ENCODE assay signal across 1 cellular context in the genomic region with DNA sequence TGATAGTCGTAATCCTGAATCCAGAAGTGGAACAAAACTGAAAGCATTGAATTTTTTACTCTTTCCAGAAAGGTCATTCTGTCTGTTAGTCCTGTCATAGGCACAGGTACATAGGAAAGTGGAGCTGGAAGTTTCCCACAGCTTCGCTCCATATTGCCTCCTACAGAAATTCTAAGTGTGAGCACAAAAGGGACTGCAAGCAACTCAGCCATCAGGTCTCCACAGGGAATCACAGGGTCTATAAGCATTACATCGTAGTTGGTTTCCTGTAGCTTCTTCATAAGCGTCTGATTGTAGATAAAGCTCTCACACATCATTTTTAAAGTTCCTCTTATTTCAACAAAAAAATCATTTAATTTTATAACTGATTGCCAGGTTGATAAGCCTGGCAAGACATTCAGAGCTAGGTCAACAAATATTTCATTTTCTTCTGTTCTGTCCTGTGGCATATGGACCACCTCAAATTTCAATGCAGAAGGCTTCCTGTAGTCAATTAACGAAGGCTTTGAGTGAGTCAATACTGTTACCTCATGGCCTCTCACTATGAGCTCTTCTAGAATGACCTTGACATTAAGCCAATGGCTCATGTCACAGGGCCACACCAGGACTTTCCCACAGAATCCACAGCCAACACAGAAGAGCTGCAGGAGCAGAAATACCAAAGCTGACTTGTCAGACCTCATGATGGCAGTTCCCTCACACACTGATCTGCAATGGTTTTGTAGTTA.
TF ChIP-seq lines count a peak whose summit lies in the region.

UGT2A3 (minus strand) TSS at position 727 of the 728 bp plus-strand sequence; CDS start at position 683, 44 bp downstream.

TF ChIP-seq in HepG2, 621 proteins besides CTCF, POLR2A, EP300 and RAD21 (continued from another document and continues in another):
- TF ChIP-seq EHMT2 (IDR thresholded peaks at IDR 0.05; ENCODE audit: borderline replicate concordance, low read depth, low read length), result peak; percentile 23; the same call in 1 of the 2 replicates
- no peak; the same call in 1 of the 2 replicates for TF ChIP-seq SOX13 (IDR thresholded peaks at IDR 0.05)
- TF ChIP-seq SOX13 (CRISPR knock-in tag; conservative IDR thresholded peaks at IDR 0.05 in 1 of 2, IDR thresholded peaks at IDR 0.05 in 1 of 2), result peak in 1 of 2 experiments; percentile 85; a peak in 2 of 4 replicates
- TF ChIP-seq, protein P1, sequence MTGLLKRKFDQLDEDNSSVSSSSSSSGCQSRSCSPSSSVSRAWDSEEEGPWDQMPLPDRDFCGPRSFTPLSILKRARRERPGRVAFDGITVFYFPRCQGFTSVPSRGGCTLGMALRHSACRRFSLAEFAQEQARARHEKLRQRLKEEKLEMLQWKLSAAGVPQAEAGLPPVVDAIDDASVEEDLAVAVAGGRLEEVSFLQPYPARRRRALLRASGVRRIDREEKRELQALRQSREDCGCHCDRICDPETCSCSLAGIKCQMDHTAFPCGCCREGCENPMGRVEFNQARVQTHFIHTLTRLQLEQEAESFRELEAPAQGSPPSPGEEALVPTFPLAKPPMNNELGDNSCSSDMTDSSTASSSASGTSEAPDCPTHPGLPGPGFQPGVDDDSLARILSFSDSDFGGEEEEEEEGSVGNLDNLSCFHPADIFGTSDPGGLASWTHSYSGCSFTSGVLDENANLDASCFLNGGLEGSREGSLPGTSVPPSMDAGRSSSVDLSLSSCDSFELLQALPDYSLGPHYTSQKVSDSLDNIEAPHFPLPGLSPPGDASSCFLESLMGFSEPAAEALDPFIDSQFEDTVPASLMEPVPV (CRISPR knock-in tag; IDR thresholded peaks at IDR 0.05), result no peak
- TF ChIP-seq SP4 (CRISPR knock-in tag; IDR thresholded peaks at IDR 0.05), result peak; percentile 48; the same call in 1 of the 2 replicates
- 0 out of 2 replicates have a peak, but pooled peaks have one; percentile 83 for TF ChIP-seq ZNF264 (CRISPR knock-in tag; IDR thresholded peaks at IDR 0.05)
- no peak; the same call in 1 of the 2 replicates for TF ChIP-seq ZNF580 (CRISPR knock-in tag; IDR thresholded peaks at IDR 0.05; ENCODE audit: borderline replicate concordance, low read depth)
- TF ChIP-seq AHDC1 (CRISPR knock-in tag; IDR thresholded peaks at IDR 0.05; ENCODE audit: borderline replicate concordance), result peak; percentile 84; the same call in 1 of the 2 replicates
- TF ChIP-seq, protein P2, sequence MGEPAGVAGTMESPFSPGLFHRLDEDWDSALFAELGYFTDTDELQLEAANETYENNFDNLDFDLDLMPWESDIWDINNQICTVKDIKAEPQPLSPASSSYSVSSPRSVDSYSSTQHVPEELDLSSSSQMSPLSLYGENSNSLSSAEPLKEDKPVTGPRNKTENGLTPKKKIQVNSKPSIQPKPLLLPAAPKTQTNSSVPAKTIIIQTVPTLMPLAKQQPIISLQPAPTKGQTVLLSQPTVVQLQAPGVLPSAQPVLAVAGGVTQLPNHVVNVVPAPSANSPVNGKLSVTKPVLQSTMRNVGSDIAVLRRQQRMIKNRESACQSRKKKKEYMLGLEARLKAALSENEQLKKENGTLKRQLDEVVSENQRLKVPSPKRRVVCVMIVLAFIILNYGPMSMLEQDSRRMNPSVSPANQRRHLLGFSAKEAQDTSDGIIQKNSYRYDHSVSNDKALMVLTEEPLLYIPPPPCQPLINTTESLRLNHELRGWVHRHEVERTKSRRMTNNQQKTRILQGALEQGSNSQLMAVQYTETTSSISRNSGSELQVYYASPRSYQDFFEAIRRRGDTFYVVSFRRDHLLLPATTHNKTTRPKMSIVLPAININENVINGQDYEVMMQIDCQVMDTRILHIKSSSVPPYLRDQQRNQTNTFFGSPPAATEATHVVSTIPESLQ (CRISPR knock-in tag; conservative IDR thresholded peaks at IDR 0.05), result 0 out of 2 replicates have a peak, but pooled peaks have one; percentile 17
- TF ChIP-seq IRX3 (CRISPR knock-in tag; IDR thresholded peaks at IDR 0.05; ENCODE audit: borderline replicate concordance, low read depth), result no peak
- no peak for TF ChIP-seq KDM5A (IDR thresholded peaks at IDR 0.05; ENCODE audit: borderline replicate concordance, low read length)
- TF ChIP-seq TBX3 (IDR thresholded peaks at IDR 0.05; ENCODE audit: borderline replicate concordance), result peak; percentile 54; the same call in 1 of the 2 replicates
- no peak for TF ChIP-seq ZNF234 (CRISPR knock-in tag; conservative IDR thresholded peaks at IDR 0.05)
- TF ChIP-seq ZMYM2 (CRISPR knock-in tag; IDR thresholded peaks at IDR 0.05), result peak; percentile 67; the same call in 1 of the 2 replicates
- no peak for TF ChIP-seq ZNF260 (CRISPR knock-in tag; IDR thresholded peaks at IDR 0.05; ENCODE audit: borderline replicate concordance, low read depth)
- TF ChIP-seq CCAR2 (optimal IDR thresholded peaks at IDR 0.05; ENCODE audit: low read depth, low read length), result no peak
- no peak for TF ChIP-seq ZNF432 (CRISPR knock-in tag; IDR thresholded peaks at IDR 0.05; ENCODE audit: borderline replicate concordance)
- no peak for TF ChIP-seq PRPF4 (IDR thresholded peaks at IDR 0.05; ENCODE audit: low read depth, low read length, poor library complexity, severe bottlenecking)
- TF ChIP-seq, protein P3, sequence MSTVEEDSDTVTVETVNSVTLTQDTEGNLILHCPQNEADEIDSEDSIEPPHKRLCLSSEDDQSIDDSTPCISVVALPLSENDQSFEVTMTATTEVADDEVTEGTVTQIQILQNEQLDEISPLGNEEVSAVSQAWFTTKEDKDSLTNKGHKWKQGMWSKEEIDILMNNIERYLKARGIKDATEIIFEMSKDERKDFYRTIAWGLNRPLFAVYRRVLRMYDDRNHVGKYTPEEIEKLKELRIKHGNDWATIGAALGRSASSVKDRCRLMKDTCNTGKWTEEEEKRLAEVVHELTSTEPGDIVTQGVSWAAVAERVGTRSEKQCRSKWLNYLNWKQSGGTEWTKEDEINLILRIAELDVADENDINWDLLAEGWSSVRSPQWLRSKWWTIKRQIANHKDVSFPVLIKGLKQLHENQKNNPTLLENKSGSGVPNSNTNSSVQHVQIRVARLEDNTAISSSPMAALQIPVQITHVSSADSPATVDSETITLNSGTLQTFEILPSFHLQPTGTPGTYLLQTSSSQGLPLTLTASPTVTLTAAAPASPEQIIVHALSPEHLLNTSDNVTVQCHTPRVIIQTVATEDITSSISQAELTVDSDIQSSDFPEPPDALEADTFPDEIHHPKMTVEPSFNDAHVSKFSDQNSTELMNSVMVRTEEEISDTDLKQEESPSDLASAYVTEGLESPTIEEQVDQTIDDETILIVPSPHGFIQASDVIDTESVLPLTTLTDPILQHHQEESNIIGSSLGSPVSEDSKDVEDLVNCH (CRISPR knock-in tag; IDR thresholded peaks at IDR 0.05), result no peak
- TF ChIP-seq CENPX (CRISPR knock-in tag; IDR thresholded peaks at IDR 0.05), result no peak
- no peak for TF ChIP-seq ZNF20 (CRISPR knock-in tag; IDR thresholded peaks at IDR 0.05)
- no peak for TF ChIP-seq ZNF737 (CRISPR knock-in tag; IDR thresholded peaks at IDR 0.05; ENCODE audit: borderline replicate concordance)
- TF ChIP-seq ZBTB34 (CRISPR knock-in tag; IDR thresholded peaks at IDR 0.05), result peak; percentile 47; the same call in 1 of the 2 replicates
- no peak for TF ChIP-seq ZBTB10 (CRISPR knock-in tag; IDR thresholded peaks at IDR 0.05; ENCODE audit: borderline replicate concordance)
- peak; percentile 82; the same call in 1 of the 2 replicates for TF ChIP-seq SOX5 (CRISPR knock-in tag; IDR thresholded peaks at IDR 0.05; ENCODE audit: borderline replicate concordance)
- no peak for TF ChIP-seq E2F2 (CRISPR knock-in tag; IDR thresholded peaks at IDR 0.05; ENCODE audit: borderline replicate concordance)
- no peak for TF ChIP-seq ZBTB7A (CRISPR knock-in tag; IDR thresholded peaks at IDR 0.05)
- 0 out of 2 replicates have a peak, but pooled peaks have one; percentile 8 for TF ChIP-seq DNMT3B (CRISPR knock-in tag; conservative IDR thresholded peaks at IDR 0.05)
- TF ChIP-seq ZFP36L1 (CRISPR knock-in tag; IDR thresholded peaks at IDR 0.05), result peak; percentile 43; the same call in 1 of the 2 replicates
- peak in 1 of 2 experiments; percentile 71; a peak in 2 of 4 replicates for TF ChIP-seq ATF4 (CRISPR knock-in tag; IDR thresholded peaks at IDR 0.05)
- TF ChIP-seq ZNF335 (CRISPR knock-in tag; IDR thresholded peaks at IDR 0.05), result no peak
- TF ChIP-seq ZNF790 (CRISPR knock-in tag; IDR thresholded peaks at IDR 0.05; ENCODE audit: borderline replicate concordance), result no peak
- no peak for TF ChIP-seq HDAC6 (IDR thresholded peaks at IDR 0.05; ENCODE audit: low read depth, low read length)
